Comparison of ENCODE assay signal across 9 cellular contexts in the genomic region with DNA sequence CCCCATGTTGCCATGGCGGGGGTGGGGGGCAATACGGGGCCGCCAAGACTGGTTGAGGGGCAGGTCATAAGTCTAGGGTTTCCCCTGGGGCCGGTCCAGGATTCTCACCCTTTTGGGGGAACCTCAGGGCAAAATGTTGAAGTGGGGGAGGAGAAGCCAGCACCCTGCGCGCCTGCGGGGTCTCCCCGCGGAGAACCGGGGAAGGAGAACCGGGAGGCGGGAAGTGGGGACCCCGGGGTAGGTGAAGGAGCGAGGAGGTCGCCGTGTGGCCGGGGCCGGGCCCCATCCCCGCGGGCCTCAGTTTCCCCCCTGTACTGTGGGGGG. TPM values are rescaled to one million over a fixed set of nuclear protein-coding genes. Genes with fewer than 3 reads are reported as not detected.
A peak's percentile ranks its signal among the peaks of the same experiment; 100 is the strongest.
DNase-seq lines count a peak whose midpoint lies in the region; ATAC-seq and TF ChIP-seq lines count a peak whose summit lies in the region.
"Had no signal": no experiment of that assay in that cellular context is flagged by ENCODE, and none has a peak within 500 bp of the region (broad histone marks: within the 10 kb centered on the region; RNA-seq: fewer than 3 reads in every experiment).

No MANE protein-coding gene starts in this region.

- peak overlapping the region; percentile 35 for H3K18ac ChIP-seq in mesendoderm (ENCODE audit: low read length)

- peak overlapping the region; percentile 21 for H3K4ac ChIP-seq in mesendoderm (ENCODE audit: low read depth, low read length)

- H3K27me3 Mint-ChIP-seq in activated CD8-positive, alpha-beta T cell treated with anti-CD3 and anti-CD28 coated beads, Interleukin-2, amount 10 ng/mL, durations not matched to agents 7 days and 5 days (ENCODE audit: low read depth), result peaks cover 32% of the 10 kb centered on the region
- H3K27me3 Mint-ChIP-seq in activated CD8-positive, alpha-beta T cell treated with anti-CD3 and anti-CD28 coated beads for 36 hours, result peaks cover 28% of the 10 kb centered on the region

- H3K27me3 ChIP-seq in mesendoderm (ENCODE audit: insufficient read depth, low read length, poor library complexity), result no peaks in the 10 kb centered on the region
- H3K27me3 ChIP-seq in thyroid gland, result no peaks in the 10 kb centered on the region

- no peak overlapping the region for H3K27ac Mint-ChIP-seq in activated CD8-positive, alpha-beta T cell treated with anti-CD3 and anti-CD28 coated beads, Interleukin-2, amount 10 ng/mL, durations not matched to agents 7 days and 5 days
- H3K27ac Mint-ChIP-seq in activated CD8-positive, alpha-beta T cell treated with anti-CD3 and anti-CD28 coated beads for 36 hours, result no peak overlapping the region

- peak overlapping the region; percentile 75 for H3K56ac ChIP-seq in mesendoderm (ENCODE audit: low read length)

- no peaks in the 10 kb centered on the region for H3K9me3 Mint-ChIP-seq in activated CD8-positive, alpha-beta T cell treated with anti-CD3 and anti-CD28 coated beads, Interleukin-2, amount 10 ng/mL, durations not matched to agents 7 days and 5 days (ENCODE audit: insufficient read depth)
- no peaks in the 10 kb centered on the region for H3K9me3 Mint-ChIP-seq in activated CD8-positive, alpha-beta T cell treated with anti-CD3 and anti-CD28 coated beads for 36 hours

- no CpG with 5 or more reads among the region's 20 CpGs for WGBS in mesendoderm (ENCODE audit: extremely low coverage, insufficient coverage, low lambda C conversion rate)
- 18% methylated on average over 16 to 20 of the region's 20 CpGs for WGBS in thyroid gland, 2 donors

- no peak for TF ChIP-seq POLR2A in thyroid gland (IDR thresholded peaks at IDR 0.05)

- H2BK5ac ChIP-seq in mesendoderm (ENCODE audit: low read length), result no peak overlapping the region

- H3K36me3 ChIP-seq in mesendoderm (ENCODE audit: control insufficient read depth, insufficient read depth, low read length) (no peaks in the 10 kb centered on the region), thyroid gland (no peaks in the 10 kb centered on the region)

- peak overlapping the region; percentile 36 for H3K4me3 Mint-ChIP-seq in activated CD8-positive, alpha-beta T cell treated with anti-CD3 and anti-CD28 coated beads, Interleukin-2, amount 10 ng/mL, durations not matched to agents 7 days and 5 days
- H3K4me3 Mint-ChIP-seq in activated CD8-positive, alpha-beta T cell treated with anti-CD3 and anti-CD28 coated beads for 36 hours, result no peak overlapping the region

- POLR2A ChIA-PET in activated CD8-positive, alpha-beta T cell treated with anti-CD3 and anti-CD28 coated beads, Interleukin-2, amount 10 ng/mL, durations not matched to agents 7 days and 5 days (lab: Charles Lee), result no interaction called here
- POLR2A ChIA-PET in activated CD8-positive, alpha-beta T cell treated with anti-CD3 and anti-CD28 coated beads for 36 hours (lab: Charles Lee), result no interaction called here

- H3K4me3 ChIP-seq in mesendoderm (ENCODE audit: low read length) (no peak overlapping the region), thyroid gland (replicated peaks in 1 of 3) (peak overlapping the region in 1 of 3 donors; percentile 28)

- CTCF ChIA-PET in activated CD8-positive, alpha-beta T cell treated with anti-CD3 and anti-CD28 coated beads, Interleukin-2, amount 10 ng/mL, durations not matched to agents 7 days and 5 days (lab: Charles Lee), result interaction anchor here (1.1 kb wide), 1 partner anchor 67 kb away, joined by 4 read pairs; no protein-coding TSS in a partner anchor
- CTCF ChIA-PET in activated CD8-positive, alpha-beta T cell treated with anti-CD3 and anti-CD28 coated beads for 36 hours (lab: Charles Lee), result no interaction called here

- H3K9ac ChIP-seq in mesendoderm (ENCODE audit: low read length), result peak overlapping the region; percentile 54

- peak overlapping the region; percentile 61 for H2BK120ac ChIP-seq in mesendoderm (ENCODE audit: low read depth, low read length)

- ATAC-seq in activated CD8-positive, alpha-beta T cell treated with anti-CD3 and anti-CD28 coated beads, Interleukin-2, amount 10 ng/mL, durations not matched to agents 7 days and 5 days, result no peak
- no peak for ATAC-seq in activated CD8-positive, alpha-beta T cell treated with anti-CD3 and anti-CD28 coated beads for 36 hours
- no peak for ATAC-seq in GM19455 (IDR thresholded peaks at IDR 0.05; ENCODE audit: unreplicated experiment)

- H3K79me2 ChIP-seq in mesendoderm (ENCODE audit: control insufficient read depth, insufficient read depth, low read length), result peaks cover 7% of the 10 kb centered on the region

- no peak overlapping the region for H2AK5ac ChIP-seq in mesendoderm (ENCODE audit: low read length)

- no peak for DNase-seq in activated CD8-positive, alpha-beta T cell treated with anti-CD3 and anti-CD28 coated beads, Interleukin-2, amount 10 ng/mL, durations not matched to agents 7 days and 5 days
- no peak for DNase-seq in activated CD8-positive, alpha-beta T cell treated with anti-CD3 and anti-CD28 coated beads for 36 hours
- DNase-seq in mesendoderm (no peak), thyroid gland (no peak), AML-193 (lab: John Stamatoyannopoulos, UW) (no peak), foreskin melanocyte (no peak)
- DNase-seq: OCI-M1 had no signal

- peak overlapping the region; percentile 45 for H3K4me2 ChIP-seq in mesendoderm (ENCODE audit: low read length)

- no peaks in the 10 kb centered on the region for H3K4me1 ChIP-seq in mesendoderm (ENCODE audit: control insufficient read depth, low read depth, low read length)
- H3K4me1 ChIP-seq in thyroid gland, result peaks cover 14 to 27% of the 10 kb centered on the region in 2 donors

- TF ChIP-seq CTCF in activated CD8-positive, alpha-beta T cell treated with anti-CD3 and anti-CD28 coated beads for 36 hours (IDR thresholded peaks at IDR 0.05), result no peak
- TF ChIP-seq CTCF in thyroid gland (IDR thresholded peaks at IDR 0.05), result no peak

- H2BK15ac ChIP-seq in mesendoderm (replicated peaks; ENCODE audit: low read depth), result no peak overlapping the region

- H3K36me3 Mint-ChIP-seq in activated CD8-positive, alpha-beta T cell treated with anti-CD3 and anti-CD28 coated beads, Interleukin-2, amount 10 ng/mL, durations not matched to agents 7 days and 5 days (ENCODE audit: low read depth), result no peaks in the 10 kb centered on the region
- no peaks in the 10 kb centered on the region for H3K36me3 Mint-ChIP-seq in activated CD8-positive, alpha-beta T cell treated with anti-CD3 and anti-CD28 coated beads for 36 hours (ENCODE audit: low read depth)

- H4K8ac ChIP-seq in mesendoderm (ENCODE audit: low read depth, low read length), result peak overlapping the region; percentile 79

- no peaks in the 10 kb centered on the region for H3K79me1 ChIP-seq in mesendoderm (ENCODE audit: low read length)

- H4K5ac ChIP-seq in mesendoderm (ENCODE audit: low read length), result no peak overlapping the region

- no peaks in the 10 kb centered on the region for H3K9me3 ChIP-seq in thyroid gland

- no peak overlapping the region for H3K23ac ChIP-seq in mesendoderm (ENCODE audit: low read length)

- H3K27ac ChIP-seq in cingulate gyrus (ENCODE audit: low read depth, low read length), result peak overlapping the region; percentile 19
- no peak overlapping the region for H3K27ac ChIP-seq in mesendoderm (ENCODE audit: low read depth, low read length)
- H3K27ac ChIP-seq in thyroid gland, result peak overlapping the region; percentile 42 to 78 (median 72)

- peaks cover 9% of the 10 kb centered on the region for H3K4me1 Mint-ChIP-seq in activated CD8-positive, alpha-beta T cell treated with anti-CD3 and anti-CD28 coated beads, Interleukin-2, amount 10 ng/mL, durations not matched to agents 7 days and 5 days (ENCODE audit: low read depth)
- H3K4me1 Mint-ChIP-seq in activated CD8-positive, alpha-beta T cell treated with anti-CD3 and anti-CD28 coated beads for 36 hours (ENCODE audit: low read depth), result peaks cover 7% of the 10 kb centered on the region

- intact Hi-C loops in activated CD8-positive, alpha-beta T cell treated with anti-CD3 and anti-CD28 coated beads for 36 hours (cut with micrococcal nuclease), result no loop called here
- intact Hi-C loops in thyroid gland (cut with DNase I), result no loop called here

RNA-seq across cellular contexts. Expression of a gene that starts 0.3 kb away (rescaled TPM):
- total RNA-seq in activated CD8-positive, alpha-beta T cell treated with anti-CD3 and anti-CD28 coated beads, Interleukin-2, amount 10 ng/mL, durations not matched to agents 7 days and 5 days, result not detected
- not detected for total RNA-seq in activated CD8-positive, alpha-beta T cell treated with anti-CD3 and anti-CD28 coated beads for 36 hours
- 7.9 TPM for polyA plus RNA-seq in mesendoderm (2013, experiment 1 of 2)
- 7.7 TPM for polyA plus RNA-seq in mesendoderm (2013, experiment 2 of 2)
- 10 to 100 TPM; 32.2 to 64.5 (median 51.4) TPM for total RNA-seq in thyroid gland

Comparison
In these comparisons a context has a peak if more than half of its experiments do, and no peak if none do; other contexts are left out.
1. RNA of a gene that starts 0.3 kb away (total RNA-seq): 32.2 to 64.5 TPM in thyroid gland; not detected in activated CD8-positive, alpha-beta T cell treated with anti-CD3 and anti-CD28 coated beads, Interleukin-2, amount 10 ng/mL, durations not matched to agents 7 days and 5 days and not detected in activated CD8-positive, alpha-beta T cell treated with anti-CD3 and anti-CD28 coated beads for 36 hours; every median in the first group is over 10 times any median in the second.